20 cellular contexts compared by ENCODE assay signal in genomic region chr6:113842165-113842564, GRCh38. TPM values are rescaled to one million over a fixed set of nuclear protein-coding genes. Genes with fewer than 3 reads are reported as not detected.
DNase-seq lines count a peak whose midpoint lies in the region; ATAC-seq and TF ChIP-seq lines count a peak whose summit lies in the region.
"Had no signal": no experiment of that assay in that cellular context is flagged by ENCODE, and none has a peak within 500 bp of the region (broad histone marks: within the 10 kb centered on the region; RNA-seq: fewer than 3 reads in every experiment).

No MANE protein-coding gene starts in this region.

- ATAC-seq in GM19395 (IDR thresholded peaks at IDR 0.05; ENCODE audit: unreplicated experiment) (peak; percentile 74), HG03432 (IDR thresholded peaks at IDR 0.05; ENCODE audit: unreplicated experiment) (peak; percentile 69), left cardiac atrium (no peak), mucosa of descending colon (no peak)
- ATAC-seq: A549; activated naive CD8-positive, alpha-beta T cell treated with anti-CD3 and anti-CD28 coated beads, Interleukin-2, amount 50 U/mL, for 24 hours; Right ventricle myocardium inferior had no signal

- peak; percentile 88 for DNase-seq in AG10803 (ENCODE audit: low read depth)
- DNase-seq in astrocyte of the spinal cord (ENCODE audit: low read depth, low spot score), result peak; percentile 84
- DNase-seq in left cardiac atrium, result no peak
- DNase-seq in activated effector memory CD4-positive, alpha-beta T cell treated with anti-CD3 and anti-CD28 coated beads, Interleukin-2, amount 50 U/mL, for 16 hours, result no peak
- DNase-seq in OCI-M1 (lab: John Stamatoyannopoulos, UW), result no peak
- DNase-seq in mucosa of descending colon, result no peak
- DNase-seq: activated CD4-positive, alpha-beta T cell treated with anti-CD3 and anti-CD28 coated beads for 48 hours; activated naive CD8-positive, alpha-beta T cell treated with anti-CD3 and anti-CD28 coated beads, Interleukin-2, amount 50 U/mL, for 24 hours; activated T-cell treated with anti-CD3 and anti-CD28 coated beads, Interleukin-2, amount 50 U/mL, for 24 hours; glutamatergic neuron; NCI-H2081; nucleus accumbens; small intestine; stimulated activated naive CD4-positive, alpha-beta T cell treated with Interleukin-2 at 50 U/mL for 16 hours; T-helper 9 cell; uterus had no signal

- no peaks in the 10 kb centered on the region for H3K4me1 ChIP-seq in mucosa of descending colon (ENCODE audit: low read depth)
- H3K4me1 ChIP-seq: A549, uterus had no signal

- no peaks in the 10 kb centered on the region for H3K9me3 ChIP-seq in mucosa of descending colon
- H3K9me3 ChIP-seq: A549, uterus had no signal

- in situ Hi-C loops in astrocyte of the spinal cord (cut with HindIII; ENCODE audit: low sequenced_read_pairs), result no loop called here

- TF ChIP-seq CTCF in AG10803 (conservative IDR thresholded peaks at IDR 0.05; ENCODE audit: low read length) (no peak), astrocyte of the spinal cord (IDR thresholded peaks at IDR 0.05; ENCODE audit: low read depth, low read length) (no peak), mucosa of descending colon (IDR thresholded peaks at IDR 0.05) (no peak)

- H3K4me3 ChIP-seq in AG10803 (ENCODE audit: low read length) (no peak overlapping the region), astrocyte of the spinal cord (ENCODE audit: low read depth, low read length) (no peak overlapping the region), mucosa of descending colon (no peak overlapping the region)
- H3K4me3 ChIP-seq: A549, uterus had no signal

- intact Hi-C loops in left cardiac atrium (cut with DNase I), result no loop called here
- intact Hi-C loops in mucosa of descending colon (cut with DNase I, micrococcal nuclease), result no loop called here

- H3K36me3 ChIP-seq in mucosa of descending colon (ENCODE audit: low read depth), result no peaks in the 10 kb centered on the region
- H3K36me3 ChIP-seq: uterus had no signal

RNA-seq across cellular contexts. Expression of gene MARCKS, which starts 15.0 kb away (rescaled TPM):
- total RNA-seq in left cardiac atrium, result 10 to 100 TPM; 23.0 to 32.6 TPM
- 100 to 1,000 TPM; 131 to 245 (median 136) TPM for total RNA-seq in mucosa of descending colon

Comparison
In these comparisons a context has a peak if more than half of its experiments do, and no peak if none do; other contexts are left out.
1. DNase-seq: peak in AG10803 (single experiment) and astrocyte of the spinal cord (single experiment); none in left cardiac atrium (single experiment), activated effector memory CD4-positive, alpha-beta T cell treated with anti-CD3 and anti-CD28 coated beads, Interleukin-2, amount 50 U/mL, for 16 hours (single experiment), OCI-M1 (single experiment) and mucosa of descending colon (0 of 3).
2. ATAC-seq: peak in GM19395 (single experiment) and HG03432 (single experiment); none in left cardiac atrium (0 of 2) and mucosa of descending colon (single experiment).